8 cellular contexts compared by ENCODE assay signal in genomic region chr17:41678907-41679739, GRCh38. TPM values are rescaled to one million over a fixed set of nuclear protein-coding genes. Genes with fewer than 3 reads are reported as not detected.
A peak's percentile ranks its signal among the peaks of the same experiment; 100 is the strongest.
DNase-seq lines count a peak whose midpoint lies in the region; ATAC-seq and TF ChIP-seq lines count a peak whose summit lies in the region.

No MANE protein-coding gene starts in this region.

- H3K27ac Mint-ChIP-seq in T-helper 1 cell treated with Interleukin-12 subunit alpha and Interleukin-12 subunit beta and Interleukin-4 antibody, amounts not matched to agents 30 μg/mL and 1 μg/mL, for 36 hours = peak overlapping the region; percentile 97
- peak overlapping the region; percentile 73 for H3K27ac Mint-ChIP-seq in chondrocyte (ENCODE audit: unreplicated experiment)

- H3K4me3 Mint-ChIP-seq in T-helper 1 cell treated with Interleukin-12 subunit alpha and Interleukin-12 subunit beta and Interleukin-4 antibody, amounts not matched to agents 30 μg/mL and 1 μg/mL, for 36 hours = peak overlapping the region; percentile 86
- H3K4me3 Mint-ChIP-seq in chondrocyte (ENCODE audit: unreplicated experiment) = peak overlapping the region; percentile 40

- H3K4me3 ChIP-seq in mucosa of stomach (ENCODE audit: low read length) (peak overlapping the region; percentile 33), testis (no peak overlapping the region)

- peaks cover 8% of the 10 kb centered on the region for H3K36me3 Mint-ChIP-seq in T-helper 1 cell treated with Interleukin-12 subunit alpha and Interleukin-12 subunit beta and Interleukin-4 antibody, amounts not matched to agents 30 μg/mL and 1 μg/mL, for 36 hours (ENCODE audit: low read depth)
- no peaks in the 10 kb centered on the region for H3K36me3 Mint-ChIP-seq in chondrocyte (ENCODE audit: low read depth)

- intact Hi-C loops in testis (cut with DNase I; ENCODE audit: low total_unique reads) = no loop called here

- H3K27me3 ChIP-seq in mucosa of stomach (ENCODE audit: control insufficient read depth, insufficient read depth, low read length) (no peaks in the 10 kb centered on the region), testis (no peaks in the 10 kb centered on the region)

- no peaks in the 10 kb centered on the region for H3K36me3 ChIP-seq in mucosa of stomach (ENCODE audit: control insufficient read depth, insufficient read depth, low read length)
- no peaks in the 10 kb centered on the region for H3K36me3 ChIP-seq in testis (ENCODE audit: low read depth, missing control alignments)

- H3K4me1 ChIP-seq in mucosa of stomach (ENCODE audit: control insufficient read depth, insufficient read depth, low read length) = peaks cover 11% of the 10 kb centered on the region
- no peaks in the 10 kb centered on the region for H3K4me1 ChIP-seq in testis

- 52 to 62% methylated on average over 6 of the region's 6 CpGs for WGBS in testis, 2 donors

- peak overlapping the region; percentile 46 for H3K9ac ChIP-seq in mucosa of stomach (ENCODE audit: low read length)

- no peaks in the 10 kb centered on the region for H3K27me3 Mint-ChIP-seq in T-helper 1 cell treated with Interleukin-12 subunit alpha and Interleukin-12 subunit beta and Interleukin-4 antibody, amounts not matched to agents 30 μg/mL and 1 μg/mL, for 36 hours (ENCODE audit: low read depth)
- no peaks in the 10 kb centered on the region for H3K27me3 Mint-ChIP-seq in chondrocyte (ENCODE audit: low read depth)

- H3K27ac ChIP-seq in testis = peak overlapping the region in 1 of 2 donors; percentile 59

- H3K9me3 Mint-ChIP-seq in T-helper 1 cell treated with Interleukin-12 subunit alpha and Interleukin-12 subunit beta and Interleukin-4 antibody, amounts not matched to agents 30 μg/mL and 1 μg/mL, for 36 hours = no peaks in the 10 kb centered on the region
- H3K9me3 Mint-ChIP-seq in chondrocyte (ENCODE audit: low read depth) = no peaks in the 10 kb centered on the region

- TF ChIP-seq POLR2A in testis (IDR thresholded peaks at IDR 0.05) = no peak

- H3K4me1 Mint-ChIP-seq in T-helper 1 cell treated with Interleukin-12 subunit alpha and Interleukin-12 subunit beta and Interleukin-4 antibody, amounts not matched to agents 30 μg/mL and 1 μg/mL, for 36 hours (ENCODE audit: low read depth) = peaks cover 48% of the 10 kb centered on the region
- peaks cover 21% of the 10 kb centered on the region for H3K4me1 Mint-ChIP-seq in chondrocyte (ENCODE audit: low read depth)

- ATAC-seq in HG03196 (IDR thresholded peaks at IDR 0.05; ENCODE audit: unreplicated experiment) = peak; percentile 61

- TF ChIP-seq CTCF in chondrocyte (IDR thresholded peaks at IDR 0.05) (peak; percentile 27), testis (IDR thresholded peaks at IDR 0.05) (no peak)

- peak; percentile 77 for DNase-seq in activated CD8-positive, alpha-beta memory T cell treated with anti-CD3 and anti-CD28 coated beads for 24 hours
- no peak for DNase-seq in activated CD8-positive, alpha-beta memory T cell treated with anti-CD3 and anti-CD28 coated beads, Interleukin-2, amount 50 U/mL, for 48 hours
- DNase-seq in chondrocyte (ENCODE audit: low spot score) = no peak
- DNase-seq in NCI-H2107 treated with DMSO at 0.1 percent for 48 hours (lab: John Stamatoyannopoulos, UW; ENCODE audit: unreplicated experiment) = no peak
- DNase-seq in testis = no peak

- no peaks in the 10 kb centered on the region for H3K9me3 ChIP-seq in mucosa of stomach (ENCODE audit: control insufficient read depth, low read length)
- no peaks in the 10 kb centered on the region for H3K9me3 ChIP-seq in testis

RNA-seq across cellular contexts. Expression of gene EIF1, which starts 9.6 kb away (rescaled TPM):
- 572 to 1,015 TPM (median 990 TPM) in 3 replicates for total RNA-seq in chondrocyte
- 100 to 1,000 TPM; 274 to 338 TPM for total RNA-seq in testis
- 1,078 TPM for polyA plus RNA-seq in testis (ENCODE audit: insufficient read depth, low read depth, low replicate concordance)

RNA-seq across cellular contexts. Expression of gene GAST, which starts 33.0 kb away (rescaled TPM):
- total RNA-seq in chondrocyte (not detected in 3 replicates), testis (not detected)
- not detected for polyA plus RNA-seq in testis (ENCODE audit: insufficient read depth, low read depth, low replicate concordance)

RNA-seq across cellular contexts. Expression of gene KRT17, which starts 54.7 kb away (rescaled TPM):
- total RNA-seq in chondrocyte (183 to 261 TPM (median 258 TPM) in 3 replicates), testis (10 to 100 TPM; 13.3 to 26.0 TPM)
- polyA plus RNA-seq in testis (ENCODE audit: insufficient read depth, low read depth, low replicate concordance) = 12.2 TPM

RNA-seq across cellular contexts. Expression of gene HAP1, which starts 55.3 kb away (rescaled TPM):
- total RNA-seq in chondrocyte (not detected in 3 replicates), testis (1 to 10 TPM; 2.9 to 5.3 TPM)
- 1.9 TPM for polyA plus RNA-seq in testis (ENCODE audit: insufficient read depth, low read depth, low replicate concordance)
